In genomic region chr10:67955614-67956013, GRCh38 we compare ENCODE assay signal across 10 cellular contexts.
"Had no signal": no experiment of that assay in that cellular context is flagged by ENCODE, and none has a peak within 500 bp of the region (broad histone marks: within the 10 kb centered on the region; RNA-seq: fewer than 3 reads in every experiment).

No MANE protein-coding gene starts in this region.

- FAIRE-seq: HTR-8/SVneo had no signal

- DNase-seq: GM23248, GOT3, H9, HCEC 1CT, HFFc6, IMR-90, Karpas-422, KBM-7 had no signal

- H3K27ac ChIP-seq: GM23248, KMS-11 had no signal

- H2AFZ ChIP-seq: GM23248 had no signal

- H3K9me3 Mint-ChIP-seq: H9, HFFc6 had no signal

- H3K9ac ChIP-seq: GM23248, KMS-11 had no signal

- H3K4me3 ChIP-seq: GM23248 had no signal

- H3K4me2 ChIP-seq: KMS-11 had no signal

- H3K4me3 Mint-ChIP-seq: H9 had no signal
